ENCODE assay signal across 8 cellular contexts in the genomic region with DNA sequence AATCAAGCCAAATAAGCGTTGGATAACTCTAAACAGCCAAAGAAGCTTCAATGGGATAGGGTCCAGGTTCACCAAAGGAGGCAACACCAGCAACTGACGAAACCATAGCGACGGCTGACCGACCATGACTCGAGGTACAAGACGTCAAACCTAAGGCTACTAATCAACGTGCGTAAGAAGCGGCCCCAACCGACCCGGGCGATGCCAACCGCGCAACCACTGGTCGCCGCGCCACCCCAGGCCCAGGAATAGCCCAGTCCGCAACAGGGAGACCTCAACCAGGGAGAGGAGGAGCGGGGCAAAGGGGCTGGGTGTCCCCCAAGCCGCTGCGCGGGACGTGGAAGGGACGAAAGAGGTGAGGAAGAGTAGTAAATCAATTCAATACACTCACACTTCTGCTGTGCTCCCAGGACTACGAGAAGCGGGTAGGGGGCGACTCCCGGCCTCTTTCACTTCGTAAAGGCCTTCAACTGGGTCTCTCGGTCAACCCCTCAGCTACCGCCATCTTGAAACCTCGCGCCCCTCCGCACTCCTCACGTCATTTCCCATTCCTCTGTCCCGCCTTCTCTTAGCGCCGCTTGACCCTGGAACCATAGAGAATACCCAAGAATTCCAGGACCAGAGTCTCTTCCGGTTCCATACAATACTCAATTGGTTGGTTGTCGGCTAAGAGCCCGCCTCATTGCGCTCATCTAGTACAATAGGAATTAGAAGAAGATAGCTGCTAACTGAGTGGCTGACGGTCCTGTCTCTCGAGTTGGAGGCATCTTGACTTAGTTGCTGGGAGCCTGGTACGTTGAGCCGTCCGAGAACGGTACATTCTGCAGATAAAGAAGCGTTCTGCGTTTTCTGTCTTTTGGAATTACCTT.
DNase-seq lines count a peak whose midpoint lies in the region; ATAC-seq and TF ChIP-seq lines count a peak whose summit lies in the region.

A gene with protein sequence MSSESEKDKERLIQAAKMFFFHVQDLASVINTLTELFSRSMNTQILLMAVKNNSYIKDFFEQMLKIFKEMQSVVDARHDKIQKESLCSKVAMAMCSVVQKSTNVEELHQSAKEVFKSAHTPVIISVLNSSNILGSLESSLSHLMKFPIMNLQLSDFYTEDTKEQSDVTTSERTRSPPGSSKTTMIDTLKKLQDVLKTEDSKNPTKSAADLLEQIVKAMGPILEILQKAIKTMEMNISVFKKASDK (plus strand): TSS at position 710 of the 869 bp plus-strand sequence. CDS start 19,266 bp downstream, outside the sequence.
A gene (minus strand): TSS at position 518 of the 869 bp plus-strand sequence. CDS start 2,095 bp downstream, outside the sequence.

- H2AFZ ChIP-seq in OCI-LY1 (ENCODE audit: low read length): peak within 1 kb of the TSS; percentile 36

- peak within 1 kb of the TSS; percentile 54 for H3K27ac ChIP-seq in OCI-LY1 (ENCODE audit: low read depth, low read length, poor library complexity, severe bottlenecking)

- no peaks in the 10 kb centered on the region for H3F3A ChIP-seq in OCI-LY1 (ENCODE audit: insufficient read depth, low read length)

- no peaks in the 10 kb centered on the region for H3K27me3 ChIP-seq in OCI-LY1 (ENCODE audit: insufficient read depth, low read length)

- ATAC-seq in GM21528 (IDR thresholded peaks at IDR 0.05; ENCODE audit: low FRiP score, unreplicated experiment): peak; percentile 100

- peaks cover 46% of the 10 kb centered on the region for H3K79me2 ChIP-seq in OCI-LY1 (ENCODE audit: insufficient read depth, low read length)

- H3K9me3 ChIP-seq in OCI-LY1 (ENCODE audit: low read length): no peaks in the 10 kb centered on the region

- DNase-seq in DMS114 treated with DMSO at 0.1 percent for 48 hours (lab: John Stamatoyannopoulos, UW; ENCODE audit: unreplicated experiment) (peak; percentile 100), HuH-7 (ENCODE audit: low spot score) (peak; percentile 86), activated T-cell treated with anti-CD3 and anti-CD28 coated beads for 1 hour (ENCODE audit: low read depth) (peak; percentile 73), epithelial cell of esophagus (ENCODE audit: low read depth) (peak; percentile 99), midbrain (lab: John Stamatoyannopoulos, UW) (peak; percentile 99)
- DNase-seq in stimulated activated CD8-positive, alpha-beta memory T cell treated with anti-CD3 and anti-CD28 coated beads, Interleukin-15, amount 100 ng/mL, for 48 hours (ENCODE audit: low read depth in 2 of 2): peak; percentile 77 to 80

- peaks cover 32% of the 10 kb centered on the region for H3K4me1 ChIP-seq in OCI-LY1 (ENCODE audit: insufficient read depth, low read length, severe bottlenecking)

- TF ChIP-seq CTCF in OCI-LY1 (IDR thresholded peaks at IDR 0.05; ENCODE audit: low read length): no peak
- no peak for TF ChIP-seq CTCF in epithelial cell of esophagus (IDR thresholded peaks at IDR 0.05; ENCODE audit: insufficient read depth, low read depth, low read length, missing control alignments)

- H3K9ac ChIP-seq in OCI-LY1 (ENCODE audit: low read length): peak within 1 kb of the TSS; percentile 78

- peak within 1 kb of the TSS; percentile 76 for H3K4me3 ChIP-seq in OCI-LY1 (ENCODE audit: low read depth, low read length, poor library complexity, severe bottlenecking)
- peak within 1 kb of the TSS; percentile 94 for H3K4me3 ChIP-seq in epithelial cell of esophagus (ENCODE audit: low read length)

- H4K20me1 ChIP-seq in OCI-LY1 (ENCODE audit: insufficient read depth, low read length): no peaks in the 10 kb centered on the region

- H3K9me2 ChIP-seq in OCI-LY1 (ENCODE audit: low read depth, low read length): no peaks in the 10 kb centered on the region

- peaks cover 24% of the 10 kb centered on the region for H3K36me3 ChIP-seq in OCI-LY1 (ENCODE audit: insufficient read depth, low read length)

- H3K4me2 ChIP-seq in OCI-LY1 (ENCODE audit: low read length): peak within 1 kb of the TSS; percentile 91

Comparison
In these comparisons a context has a peak if more than half of its experiments do, and no peak if none do; other contexts are left out.
1. Peak in every context shown above with its lines: DNase-seq, ATAC-seq, H3K4me3 ChIP-seq and H3K27ac ChIP-seq.